Comparison of ENCODE assay signal across 9 cellular contexts in the genomic region with DNA sequence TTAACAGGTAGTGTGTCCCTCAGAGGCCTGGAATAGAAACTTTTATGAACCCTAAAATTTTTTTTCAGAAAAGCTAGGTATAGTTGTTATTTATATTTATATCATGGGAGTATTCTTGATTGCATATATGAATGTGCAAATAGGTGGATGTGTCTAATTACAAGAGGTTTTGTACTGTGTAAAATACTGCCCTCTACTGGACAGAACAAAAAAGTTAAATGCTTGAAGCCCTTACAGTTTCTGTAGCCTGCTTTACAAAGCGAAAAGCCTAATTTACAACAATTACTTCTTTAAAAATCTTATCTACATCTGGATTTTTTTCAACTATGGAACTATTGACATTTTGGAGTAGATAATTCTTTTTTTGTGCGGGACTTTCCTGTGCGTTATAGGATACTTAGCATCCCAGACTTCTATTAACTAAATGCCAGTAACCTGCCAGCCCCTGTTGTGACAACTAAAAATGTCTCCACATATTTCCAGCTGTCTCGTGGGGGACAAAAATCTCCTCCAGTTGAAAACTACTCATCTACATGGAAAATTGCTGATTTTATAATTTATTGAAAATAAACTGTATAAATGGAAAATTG. TPM values are rescaled to one million over a fixed set of nuclear protein-coding genes. Genes with fewer than 3 reads are reported as not detected.
DNase-seq lines count a peak whose midpoint lies in the region; ATAC-seq and TF ChIP-seq lines count a peak whose summit lies in the region.
"Had no signal": no experiment of that assay in that cellular context is flagged by ENCODE, and none has a peak within 500 bp of the region (broad histone marks: within the 10 kb centered on the region; RNA-seq: fewer than 3 reads in every experiment).

No MANE protein-coding gene starts in this region.

- no peaks in the 10 kb centered on the region for H3K27me3 ChIP-seq in thyroid gland

- ATAC-seq in HG02870 (IDR thresholded peaks at IDR 0.05; ENCODE audit: unreplicated experiment): peak; percentile 62

- peaks cover 10% of the 10 kb centered on the region for H3K4me1 Mint-ChIP-seq in activated CD4-positive, alpha-beta memory T cell treated with anti-CD3 and anti-CD28 coated beads, Interleukin-2, amount 10 ng/mL, durations not matched to agents 7 days and 5 days

- H3K36me3 ChIP-seq in thyroid gland: no peaks in the 10 kb centered on the region

- POLR2A ChIA-PET in activated CD4-positive, alpha-beta memory T cell treated with anti-CD3 and anti-CD28 coated beads, Interleukin-2, amount 10 ng/mL, durations not matched to agents 7 days and 5 days (lab: Charles Lee): no interaction called here

- TF ChIP-seq POLR2A in thyroid gland (IDR thresholded peaks at IDR 0.05): no peak

- CTCF ChIA-PET in activated CD4-positive, alpha-beta memory T cell treated with anti-CD3 and anti-CD28 coated beads, Interleukin-2, amount 10 ng/mL, durations not matched to agents 7 days and 5 days (lab: Charles Lee): interaction anchor here (0.7 to 12.4 kb wide), 15 partner anchors 9 to 1089 kb away, joined by 3 to 312 read pairs (median 3); no protein-coding TSS in a partner anchor

- no peak overlapping the region for H3K27ac Mint-ChIP-seq in activated CD4-positive, alpha-beta memory T cell treated with anti-CD3 and anti-CD28 coated beads, Interleukin-2, amount 10 ng/mL, durations not matched to agents 7 days and 5 days
- H3K27ac Mint-ChIP-seq: CD8-positive, alpha-beta memory T cell had no signal

- WGBS in thyroid gland, 2 donors: 39 to 42% methylated on average over 4 of the region's 4 CpGs

- intact Hi-C loops in thyroid gland (cut with DNase I): no loop called here

- H3K9me3 Mint-ChIP-seq in activated CD4-positive, alpha-beta memory T cell treated with anti-CD3 and anti-CD28 coated beads, Interleukin-2, amount 10 ng/mL, durations not matched to agents 7 days and 5 days: no peaks in the 10 kb centered on the region
- H3K9me3 Mint-ChIP-seq: CD8-positive, alpha-beta memory T cell had no signal

- TF ChIP-seq CTCF in astrocyte of the spinal cord (IDR thresholded peaks at IDR 0.05; ENCODE audit: low read depth, low read length) (peak; percentile 58), thyroid gland (IDR thresholded peaks at IDR 0.05) (peak; percentile 21 to 71 (median 52))

- H3K4me3 ChIP-seq in astrocyte of the spinal cord (ENCODE audit: low read depth, low read length) (no peak overlapping the region), thyroid gland (replicated peaks in 1 of 3) (no peak overlapping the region)

- no peaks in the 10 kb centered on the region for H3K9me3 ChIP-seq in thyroid gland

- H3K36me3 Mint-ChIP-seq in activated CD4-positive, alpha-beta memory T cell treated with anti-CD3 and anti-CD28 coated beads, Interleukin-2, amount 10 ng/mL, durations not matched to agents 7 days and 5 days (ENCODE audit: low read depth): no peaks in the 10 kb centered on the region

- no peak overlapping the region for H3K4me3 Mint-ChIP-seq in activated CD4-positive, alpha-beta memory T cell treated with anti-CD3 and anti-CD28 coated beads, Interleukin-2, amount 10 ng/mL, durations not matched to agents 7 days and 5 days
- H3K4me3 Mint-ChIP-seq: CD8-positive, alpha-beta memory T cell had no signal

- H3K4me1 ChIP-seq in thyroid gland: no peaks in the 10 kb centered on the region

- in situ Hi-C loops in astrocyte of the spinal cord (cut with HindIII; ENCODE audit: low sequenced_read_pairs): loop anchor here (25.0 kb wide), 1 partner anchor 474 kb away; no protein-coding TSS in a partner anchor

- H3K27ac ChIP-seq in thyroid gland: no peak overlapping the region

- no peaks in the 10 kb centered on the region for H3K27me3 Mint-ChIP-seq in activated CD4-positive, alpha-beta memory T cell treated with anti-CD3 and anti-CD28 coated beads, Interleukin-2, amount 10 ng/mL, durations not matched to agents 7 days and 5 days
- H3K27me3 Mint-ChIP-seq: CD8-positive, alpha-beta memory T cell had no signal

- peak; percentile 58 for DNase-seq in NCI-H2196 (lab: John Stamatoyannopoulos, UW; ENCODE audit: unreplicated experiment)
- no peak for DNase-seq in NCI-H2196 treated with DMSO at 0.1 percent for 48 hours (lab: John Stamatoyannopoulos, UW; ENCODE audit: unreplicated experiment)
- peak; percentile 38 for DNase-seq in NCI-H2227 treated with DMSO at 0.1 percent for 48 hours (lab: John Stamatoyannopoulos, UW)
- peak; percentile 74 for DNase-seq in astrocyte of the spinal cord (ENCODE audit: low read depth, low spot score)
- DNase-seq in iPS-NIHi7 (ENCODE audit: extremely low spot score): peak; percentile 30
- DNase-seq in thyroid gland: no peak
- no peak for DNase-seq in activated CD4-positive, alpha-beta memory T cell treated with anti-CD3 and anti-CD28 coated beads, Interleukin-2, amount 10 ng/mL, durations not matched to agents 7 days and 5 days

RNA-seq across cellular contexts. Expression of a gene that starts 35.1 kb away (rescaled TPM):
- total RNA-seq in thyroid gland: 1 to 10 TPM; 2.0 to 6.6 (median 2.4) TPM
- under 1 TPM; 0.15 to 0.65 TPM for total RNA-seq in activated CD4-positive, alpha-beta memory T cell treated with anti-CD3 and anti-CD28 coated beads, Interleukin-2, amount 10 ng/mL, durations not matched to agents 7 days and 5 days
- total RNA-seq: CD8-positive, alpha-beta memory T cell had no signal

Comparison
In these comparisons a context has a peak if more than half of its experiments do, and no peak if none do; other contexts are left out.
1. DNase-seq: peak in NCI-H2196 (single experiment), NCI-H2227 treated with DMSO at 0.1 percent for 48 hours (single experiment), astrocyte of the spinal cord (single experiment) and iPS-NIHi7 (single experiment); none in NCI-H2196 treated with DMSO at 0.1 percent for 48 hours (single experiment), thyroid gland (0 of 2) and activated CD4-positive, alpha-beta memory T cell treated with anti-CD3 and anti-CD28 coated beads, Interleukin-2, amount 10 ng/mL, durations not matched to agents 7 days and 5 days (single experiment).